Comparison of ENCODE assay signal across 24 cellular contexts in the genomic region with DNA sequence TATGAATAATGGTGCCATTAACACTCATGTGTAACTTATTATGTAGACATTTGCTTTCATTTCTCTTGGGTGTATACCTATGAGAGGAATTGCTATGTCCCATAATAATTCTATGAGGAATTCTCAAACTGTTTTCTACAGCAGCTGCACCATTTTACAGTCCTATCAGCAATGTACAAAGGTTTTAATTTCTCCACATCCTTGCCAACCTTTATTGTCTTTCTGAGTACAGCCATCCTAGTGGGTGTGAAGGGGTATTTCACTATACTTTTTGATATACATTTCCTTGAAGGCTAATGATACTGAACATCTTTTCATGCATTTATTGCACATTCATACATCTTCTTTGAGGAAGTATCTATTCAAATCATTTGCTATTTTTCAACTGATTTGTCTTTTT. TPM values are rescaled to one million over a fixed set of nuclear protein-coding genes. Genes with fewer than 3 reads are reported as not detected.
DNase-seq lines count a peak whose midpoint lies in the region; ATAC-seq and TF ChIP-seq lines count a peak whose summit lies in the region.
"Had no signal": no experiment of that assay in that cellular context is flagged by ENCODE, and none has a peak within 500 bp of the region (broad histone marks: within the 10 kb centered on the region; RNA-seq: fewer than 3 reads in every experiment).

No MANE protein-coding gene starts in this region.

- no peaks in the 10 kb centered on the region for H3K9me3 ChIP-seq in RWPE2 (ENCODE audit: severe bottlenecking)
- H3K9me3 ChIP-seq in mucosa of descending colon: no peaks in the 10 kb centered on the region
- H3K9me3 ChIP-seq: BE2C, BLaER1 had no signal

- H3K4me3 Mint-ChIP-seq in type B pancreatic cell: no peak overlapping the region
- H3K4me3 Mint-ChIP-seq in activated T-cell treated with anti-CD3 and anti-CD28 coated beads, Interleukin-2, amount 50 U/mL, for 72 hours: no peak overlapping the region
- H3K4me3 Mint-ChIP-seq: CD14-positive monocyte; CD4-positive, CD25-positive, alpha-beta regulatory T cell; CD8-positive, alpha-beta T cell had no signal

- peak overlapping the region; percentile 78 for H3K27ac ChIP-seq in RWPE2 (ENCODE audit: poor library complexity, severe bottlenecking)
- no peak overlapping the region for H3K27ac ChIP-seq in foreskin keratinocyte
- H3K27ac ChIP-seq in mesendoderm (ENCODE audit: low read depth, low read length): no peak overlapping the region
- H3K27ac ChIP-seq: BLaER1 had no signal

- no peak overlapping the region for H2AK5ac ChIP-seq in mesendoderm (ENCODE audit: low read length)

- no peak overlapping the region for H3K27ac Mint-ChIP-seq in type B pancreatic cell
- no peak overlapping the region for H3K27ac Mint-ChIP-seq in activated T-cell treated with anti-CD3 and anti-CD28 coated beads, Interleukin-2, amount 50 U/mL, for 72 hours
- H3K27ac Mint-ChIP-seq: CD14-positive monocyte; CD4-positive, CD25-positive, alpha-beta regulatory T cell; CD8-positive, alpha-beta T cell had no signal

- no peak overlapping the region for H3K23ac ChIP-seq in mesendoderm (ENCODE audit: low read length)

- no peak overlapping the region for H3K4ac ChIP-seq in mesendoderm (ENCODE audit: low read depth, low read length)

- H2BK15ac ChIP-seq in mesendoderm (replicated peaks; ENCODE audit: low read depth): no peak overlapping the region

- no peak for ATAC-seq in RWPE2 (ENCODE audit: low read depth)
- peak; percentile 16 for ATAC-seq in foreskin keratinocyte
- peak; percentile 53 for ATAC-seq in mucosa of descending colon
- no peak for ATAC-seq in activated T-cell treated with anti-CD3 and anti-CD28 coated beads, Interleukin-2, amount 50 U/mL, for 72 hours (replicated peaks in 1 of 2)
- ATAC-seq: CD8-positive, alpha-beta T cell; GM12878 had no signal

- H3K9me3 Mint-ChIP-seq in type B pancreatic cell: peaks cover 9% of the 10 kb centered on the region
- no peaks in the 10 kb centered on the region for H3K9me3 Mint-ChIP-seq in activated T-cell treated with anti-CD3 and anti-CD28 coated beads, Interleukin-2, amount 50 U/mL, for 72 hours
- H3K9me3 Mint-ChIP-seq: CD8-positive, alpha-beta T cell had no signal

- peaks cover 27% of the 10 kb centered on the region for H3K79me2 ChIP-seq in mesendoderm (ENCODE audit: control insufficient read depth, insufficient read depth, low read length)

- no peak overlapping the region for H2BK120ac ChIP-seq in mesendoderm (ENCODE audit: low read depth, low read length)

- H3K79me1 ChIP-seq in mesendoderm (ENCODE audit: low read length): peaks cover 3% of the 10 kb centered on the region

- H2BK5ac ChIP-seq in mesendoderm (ENCODE audit: low read length): no peak overlapping the region

- H4K5ac ChIP-seq in mesendoderm (ENCODE audit: low read length): no peak overlapping the region

- peaks cover 7% of the 10 kb centered on the region for H3K4me1 Mint-ChIP-seq in type B pancreatic cell (ENCODE audit: unreplicated experiment)
- no peaks in the 10 kb centered on the region for H3K4me1 Mint-ChIP-seq in activated T-cell treated with anti-CD3 and anti-CD28 coated beads, Interleukin-2, amount 50 U/mL, for 72 hours (ENCODE audit: low read depth)
- H3K4me1 Mint-ChIP-seq: CD14-positive monocyte; CD4-positive, CD25-positive, alpha-beta regulatory T cell had no signal

- TF ChIP-seq CTCF in RWPE2 (IDR thresholded peaks at IDR 0.05; ENCODE audit: poor library complexity, severe bottlenecking): no peak
- no peak for TF ChIP-seq CTCF in foreskin keratinocyte (conservative IDR thresholded peaks at IDR 0.05)
- TF ChIP-seq CTCF in mucosa of descending colon (IDR thresholded peaks at IDR 0.05): no peak
- peak; percentile 35 for TF ChIP-seq CTCF in type B pancreatic cell (conservative IDR thresholded peaks at IDR 0.05)

- H3K56ac ChIP-seq in mesendoderm (ENCODE audit: low read length): no peak overlapping the region

- peaks cover 40% of the 10 kb centered on the region for H3K4me1 ChIP-seq in RWPE2 (ENCODE audit: insufficient read depth, poor library complexity, severe bottlenecking)
- peaks cover 28% of the 10 kb centered on the region for H3K4me1 ChIP-seq in foreskin keratinocyte
- H3K4me1 ChIP-seq in mucosa of descending colon (ENCODE audit: low read depth): no peaks in the 10 kb centered on the region
- H3K4me1 ChIP-seq in mesendoderm (ENCODE audit: control insufficient read depth, low read depth, low read length): peaks cover 2% of the 10 kb centered on the region
- H3K4me1 ChIP-seq: BE2C, BLaER1 had no signal

- H4K8ac ChIP-seq in mesendoderm (ENCODE audit: low read depth, low read length): no peak overlapping the region

- no peak overlapping the region for H3K4me2 ChIP-seq in mesendoderm (ENCODE audit: low read length)
- H3K4me2 ChIP-seq: BLaER1 had no signal

- H3K36me3 Mint-ChIP-seq in type B pancreatic cell: peaks cover 32% of the 10 kb centered on the region
- no peaks in the 10 kb centered on the region for H3K36me3 Mint-ChIP-seq in activated T-cell treated with anti-CD3 and anti-CD28 coated beads, Interleukin-2, amount 50 U/mL, for 72 hours (ENCODE audit: insufficient read depth in 2 of 2)
- H3K36me3 Mint-ChIP-seq: CD14-positive monocyte; CD4-positive, CD25-positive, alpha-beta regulatory T cell; CD8-positive, alpha-beta T cell had no signal

- DNase-seq in RWPE2 (ENCODE audit: low spot score) (no peak), foreskin keratinocyte (no peak), mucosa of descending colon (no peak), type B pancreatic cell (ENCODE audit: extremely low spot score, unreplicated experiment) (no peak), mesendoderm (no peak), COR-L47 (lab: John Stamatoyannopoulos, UW) (no peak), NCI-H446 treated with DMSO at 0.1 percent for 48 hours (lab: John Stamatoyannopoulos, UW) (no peak)
- DNase-seq in activated T-cell treated with anti-CD3 and anti-CD28 coated beads, Interleukin-2, amount 50 U/mL, for 72 hours: no peak
- DNase-seq: 8988T; ACHN; BE2C; C1 segment of cervical spinal cord; CD4-positive, CD25-positive, alpha-beta regulatory T cell; CD8-positive, alpha-beta T cell; DMS 273 treated with DMSO at 0.1 percent for 48 hours; DMS153; DMS53; DMS79; DND-41; EL; GDM1 had no signal

- no peaks in the 10 kb centered on the region for H3K27me3 Mint-ChIP-seq in type B pancreatic cell
- H3K27me3 Mint-ChIP-seq in activated T-cell treated with anti-CD3 and anti-CD28 coated beads, Interleukin-2, amount 50 U/mL, for 72 hours (ENCODE audit: low read depth): peaks cover 12% of the 10 kb centered on the region

- H3K18ac ChIP-seq in mesendoderm (ENCODE audit: low read length): no peak overlapping the region

- no peak overlapping the region for H3K9ac ChIP-seq in mesendoderm (ENCODE audit: low read length)
- H3K9ac ChIP-seq: BLaER1 had no signal

- H3K27me3 ChIP-seq in RWPE2 (ENCODE audit: insufficient read depth, poor library complexity, severe bottlenecking) (no peaks in the 10 kb centered on the region), foreskin keratinocyte (no peaks in the 10 kb centered on the region), mesendoderm (ENCODE audit: insufficient read depth, low read length, poor library complexity) (no peaks in the 10 kb centered on the region)
- H3K27me3 ChIP-seq: BE2C, BLaER1 had no signal

- intact Hi-C loops in mucosa of descending colon (cut with DNase I, micrococcal nuclease): no loop called here

- H3K4me3 ChIP-seq in RWPE2 (ENCODE audit: severe bottlenecking) (no peak overlapping the region), mucosa of descending colon (no peak overlapping the region), mesendoderm (ENCODE audit: low read length) (no peak overlapping the region)
- H3K4me3 ChIP-seq: BLaER1, GM12878 had no signal

- H3K36me3 ChIP-seq in RWPE2 (ENCODE audit: low read depth) (peaks cover 38% of the 10 kb centered on the region), mucosa of descending colon (ENCODE audit: low read depth) (no peaks in the 10 kb centered on the region), mesendoderm (ENCODE audit: control insufficient read depth, insufficient read depth, low read length) (no peaks in the 10 kb centered on the region)
- H3K36me3 ChIP-seq: BE2C, BLaER1 had no signal

RNA-seq across cellular contexts. Expression of a gene that starts 34.5 kb away (rescaled TPM):
- total RNA-seq in foreskin keratinocyte: 94.0 and 98.3 TPM in 2 replicates
- polyA plus RNA-seq in foreskin keratinocyte: 13.8 and 17.6 TPM in 2 replicates
- total RNA-seq in mucosa of descending colon: 100 to 1,000 TPM in 1 of 3 donors, 10 to 100 TPM in 2; 78.8 to 129 (median 86.9) TPM
- total RNA-seq in type B pancreatic cell (ENCODE audit: low replicate concordance): 89.3 and 111 TPM in 2 replicates
- 107 TPM for polyA plus RNA-seq in mesendoderm (2013, experiment 1 of 2)
- polyA plus RNA-seq in mesendoderm (2013, experiment 2 of 2): 108 TPM
- under 1 TPM; 0.16 to 0.24 TPM for total RNA-seq in activated T-cell treated with anti-CD3 and anti-CD28 coated beads, Interleukin-2, amount 50 U/mL, for 72 hours
- total RNA-seq: CD4-positive, CD25-positive, alpha-beta regulatory T cell; CD8-positive, alpha-beta T cell had no signal
- polyA plus RNA-seq: CD14-positive monocyte had no signal

Comparison
In these comparisons a context has a peak if more than half of its experiments do, and no peak if none do; other contexts are left out.
1. ATAC-seq: peak in foreskin keratinocyte (single experiment) and mucosa of descending colon (single experiment); none in RWPE2 (single experiment) and activated T-cell treated with anti-CD3 and anti-CD28 coated beads, Interleukin-2, amount 50 U/mL, for 72 hours (0 of 2).
2. RNA of a gene that starts 34.5 kb away (total RNA-seq): 94.0 to 98.3 TPM in foreskin keratinocyte, 89.3 to 111 TPM in type B pancreatic cell and 78.8 to 129 TPM in mucosa of descending colon; 0.16 to 0.24 TPM in activated T-cell treated with anti-CD3 and anti-CD28 coated beads, Interleukin-2, amount 50 U/mL, for 72 hours; every median in the first group is over 10 times any median in the second.